In genomic region chrX:14922437-14922836, GRCh38 we compare ENCODE assay signal across 1 cellular context.
TF ChIP-seq lines count a peak whose summit lies in the region.

No MANE protein-coding gene starts in this region.

TF ChIP-seq in HepG2, 621 proteins besides CTCF, POLR2A, EP300 and RAD21:
- TF ChIP-seq ESRRA (CRISPR knock-in tag; IDR thresholded peaks at IDR 0.05; ENCODE audit: low read depth): no peak
- TF ChIP-seq HDAC2 (CRISPR knock-in tag; IDR thresholded peaks at IDR 0.05): no peak
- TF ChIP-seq ZNF670 (CRISPR knock-in tag; IDR thresholded peaks at IDR 0.05; ENCODE audit: borderline replicate concordance): no peak
- no peak for TF ChIP-seq FOXC1 (CRISPR knock-in tag; IDR thresholded peaks at IDR 0.05; ENCODE audit: borderline replicate concordance)
- TF ChIP-seq, protein P1, sequence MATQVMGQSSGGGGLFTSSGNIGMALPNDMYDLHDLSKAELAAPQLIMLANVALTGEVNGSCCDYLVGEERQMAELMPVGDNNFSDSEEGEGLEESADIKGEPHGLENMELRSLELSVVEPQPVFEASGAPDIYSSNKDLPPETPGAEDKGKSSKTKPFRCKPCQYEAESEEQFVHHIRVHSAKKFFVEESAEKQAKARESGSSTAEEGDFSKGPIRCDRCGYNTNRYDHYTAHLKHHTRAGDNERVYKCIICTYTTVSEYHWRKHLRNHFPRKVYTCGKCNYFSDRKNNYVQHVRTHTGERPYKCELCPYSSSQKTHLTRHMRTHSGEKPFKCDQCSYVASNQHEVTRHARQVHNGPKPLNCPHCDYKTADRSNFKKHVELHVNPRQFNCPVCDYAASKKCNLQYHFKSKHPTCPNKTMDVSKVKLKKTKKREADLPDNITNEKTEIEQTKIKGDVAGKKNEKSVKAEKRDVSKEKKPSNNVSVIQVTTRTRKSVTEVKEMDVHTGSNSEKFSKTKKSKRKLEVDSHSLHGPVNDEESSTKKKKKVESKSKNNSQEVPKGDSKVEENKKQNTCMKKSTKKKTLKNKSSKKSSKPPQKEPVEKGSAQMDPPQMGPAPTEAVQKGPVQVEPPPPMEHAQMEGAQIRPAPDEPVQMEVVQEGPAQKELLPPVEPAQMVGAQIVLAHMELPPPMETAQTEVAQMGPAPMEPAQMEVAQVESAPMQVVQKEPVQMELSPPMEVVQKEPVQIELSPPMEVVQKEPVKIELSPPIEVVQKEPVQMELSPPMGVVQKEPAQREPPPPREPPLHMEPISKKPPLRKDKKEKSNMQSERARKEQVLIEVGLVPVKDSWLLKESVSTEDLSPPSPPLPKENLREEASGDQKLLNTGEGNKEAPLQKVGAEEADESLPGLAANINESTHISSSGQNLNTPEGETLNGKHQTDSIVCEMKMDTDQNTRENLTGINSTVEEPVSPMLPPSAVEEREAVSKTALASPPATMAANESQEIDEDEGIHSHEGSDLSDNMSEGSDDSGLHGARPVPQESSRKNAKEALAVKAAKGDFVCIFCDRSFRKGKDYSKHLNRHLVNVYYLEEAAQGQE (IDR thresholded peaks at IDR 0.05; ENCODE audit: borderline replicate concordance in 1 of 2, low read depth in 1 of 2, low read length in 2 of 2): no peak
- no peak for TF ChIP-seq KLF11 (CRISPR knock-in tag; IDR thresholded peaks at IDR 0.05)
- TF ChIP-seq SCMH1 (CRISPR knock-in tag; IDR thresholded peaks at IDR 0.05; ENCODE audit: borderline replicate concordance): no peak
- no peak for TF ChIP-seq ZNF747 (CRISPR knock-in tag; IDR thresholded peaks at IDR 0.05; ENCODE audit: borderline replicate concordance)
- TF ChIP-seq, protein P2, sequence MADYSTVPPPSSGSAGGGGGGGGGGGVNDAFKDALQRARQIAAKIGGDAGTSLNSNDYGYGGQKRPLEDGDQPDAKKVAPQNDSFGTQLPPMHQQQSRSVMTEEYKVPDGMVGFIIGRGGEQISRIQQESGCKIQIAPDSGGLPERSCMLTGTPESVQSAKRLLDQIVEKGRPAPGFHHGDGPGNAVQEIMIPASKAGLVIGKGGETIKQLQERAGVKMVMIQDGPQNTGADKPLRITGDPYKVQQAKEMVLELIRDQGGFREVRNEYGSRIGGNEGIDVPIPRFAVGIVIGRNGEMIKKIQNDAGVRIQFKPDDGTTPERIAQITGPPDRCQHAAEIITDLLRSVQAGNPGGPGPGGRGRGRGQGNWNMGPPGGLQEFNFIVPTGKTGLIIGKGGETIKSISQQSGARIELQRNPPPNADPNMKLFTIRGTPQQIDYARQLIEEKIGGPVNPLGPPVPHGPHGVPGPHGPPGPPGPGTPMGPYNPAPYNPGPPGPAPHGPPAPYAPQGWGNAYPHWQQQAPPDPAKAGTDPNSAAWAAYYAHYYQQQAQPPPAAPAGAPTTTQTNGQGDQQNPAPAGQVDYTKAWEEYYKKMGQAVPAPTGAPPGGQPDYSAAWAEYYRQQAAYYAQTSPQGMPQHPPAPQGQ (CRISPR knock-in tag; IDR thresholded peaks at IDR 0.05; ENCODE audit: borderline replicate concordance): no peak
- TF ChIP-seq IRF2 (CRISPR knock-in tag; IDR thresholded peaks at IDR 0.05): no peak
- TF ChIP-seq TBP (CRISPR knock-in tag; IDR thresholded peaks at IDR 0.05): no peak
